In the genomic region with DNA sequence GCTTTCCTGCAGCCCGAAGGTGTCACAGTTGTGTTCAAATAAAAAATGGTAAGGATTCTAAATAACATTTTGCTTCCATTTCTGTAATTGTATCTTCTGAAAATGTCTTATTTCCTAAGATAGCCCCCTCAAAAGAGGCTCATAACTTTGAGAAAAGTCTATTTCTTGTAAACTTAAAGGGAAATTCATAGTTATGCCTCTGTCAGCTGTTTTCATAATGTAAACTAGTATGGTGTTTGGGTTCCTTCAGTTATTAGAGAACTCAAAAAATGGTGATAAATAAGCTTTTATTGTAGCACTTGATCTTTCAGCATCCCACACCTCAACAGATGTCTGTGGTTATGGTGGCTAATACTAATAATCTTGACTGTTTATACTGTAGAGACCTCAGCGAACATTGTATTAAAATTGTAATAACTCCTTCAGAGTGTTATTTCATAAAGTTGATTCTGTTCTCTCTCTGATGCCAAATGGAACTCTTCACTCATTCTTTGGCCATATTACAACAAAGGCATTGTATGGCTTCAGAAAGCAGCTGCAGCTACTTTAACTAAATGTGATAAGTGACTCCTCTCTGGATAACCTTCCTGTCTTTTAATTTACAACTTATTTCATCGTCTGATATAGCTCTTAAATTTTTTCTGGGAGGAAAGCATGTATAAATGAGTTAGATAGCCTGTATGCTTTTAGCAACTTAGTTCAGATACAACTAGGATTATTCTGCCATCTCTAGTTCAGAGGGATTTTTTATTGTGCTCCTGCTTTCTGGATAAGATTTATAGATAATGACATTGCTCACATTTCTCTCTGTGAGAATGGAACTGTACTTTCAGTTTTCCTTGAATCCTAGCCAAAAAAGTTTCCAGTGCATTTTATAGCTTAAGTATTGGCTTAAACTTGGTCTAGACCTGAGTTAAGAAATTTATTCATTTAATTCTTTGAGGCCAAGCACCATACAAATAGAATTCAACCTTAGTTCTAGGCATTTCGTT, we compare ENCODE assay signal across 1 cellular context.
A peak's percentile ranks its signal among the peaks of the same experiment; 100 is the strongest.
TF ChIP-seq lines count a peak whose summit lies in the region.

No MANE protein-coding gene starts in this region.

TF ChIP-seq in HEK293, 187 proteins besides CTCF, POLR2A, EP300 and RAD21:
- TF ChIP-seq ZNF777 (tag by site-specific recombination; IDR thresholded peaks at IDR 0.05; ENCODE audit: borderline replicate concordance) (no peak), ZBTB20 (tag by site-specific recombination; IDR thresholded peaks at IDR 0.05) (no peak), ZNF664 (tag by site-specific recombination; IDR thresholded peaks at IDR 0.05) (0 out of 2 replicates have a peak, but pooled peaks have one; percentile 36)
- TF ChIP-seq, protein P1, sequence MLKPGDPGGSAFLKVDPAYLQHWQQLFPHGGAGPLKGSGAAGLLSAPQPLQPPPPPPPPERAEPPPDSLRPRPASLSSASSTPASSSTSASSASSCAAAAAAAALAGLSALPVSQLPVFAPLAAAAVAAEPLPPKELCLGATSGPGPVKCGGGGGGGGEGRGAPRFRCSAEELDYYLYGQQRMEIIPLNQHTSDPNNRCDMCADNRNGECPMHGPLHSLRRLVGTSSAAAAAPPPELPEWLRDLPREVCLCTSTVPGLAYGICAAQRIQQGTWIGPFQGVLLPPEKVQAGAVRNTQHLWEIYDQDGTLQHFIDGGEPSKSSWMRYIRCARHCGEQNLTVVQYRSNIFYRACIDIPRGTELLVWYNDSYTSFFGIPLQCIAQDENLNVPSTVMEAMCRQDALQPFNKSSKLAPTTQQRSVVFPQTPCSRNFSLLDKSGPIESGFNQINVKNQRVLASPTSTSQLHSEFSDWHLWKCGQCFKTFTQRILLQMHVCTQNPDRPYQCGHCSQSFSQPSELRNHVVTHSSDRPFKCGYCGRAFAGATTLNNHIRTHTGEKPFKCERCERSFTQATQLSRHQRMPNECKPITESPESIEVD (tag by site-specific recombination; IDR thresholded peaks at IDR 0.05) = peak; percentile 29; the same call in 1 of the 2 replicates
TF ChIP-seq in HEK293: peak in this region for 2.
